In genomic region chr1:76317299-76317913, GRCh38 we compare ENCODE assay signal across 13 cellular contexts.
DNase-seq lines count a peak whose midpoint lies in the region; ATAC-seq and TF ChIP-seq lines count a peak whose summit lies in the region.
"Had no signal": no experiment of that assay in that cellular context is flagged by ENCODE, and none has a peak within 500 bp of the region (broad histone marks: within the 10 kb centered on the region; RNA-seq: fewer than 3 reads in every experiment).

No MANE protein-coding gene starts in this region.

- no peaks in the 10 kb centered on the region for H3K4me1 ChIP-seq in suprapubic skin
- H3K4me1 ChIP-seq: HAP-1 had no signal

- no peaks in the 10 kb centered on the region for H3K9me3 ChIP-seq in suprapubic skin
- H3K9me3 ChIP-seq: HAP-1 had no signal

- no peak overlapping the region for H3K27ac Mint-ChIP-seq in stimulated activated naive CD8-positive, alpha-beta T cell treated with anti-CD3 and anti-CD28 coated beads, Interleukin-15, amount 100 ng/mL, for 72 hours
- H3K27ac Mint-ChIP-seq: CD4-positive, CD25-positive, alpha-beta regulatory T cell had no signal

- ATAC-seq in stimulated activated naive CD8-positive, alpha-beta T cell treated with anti-CD3 and anti-CD28 coated beads, Interleukin-15, amount 100 ng/mL, for 72 hours = peak; percentile 33
- ATAC-seq in stimulated activated naive CD8-positive, alpha-beta T cell treated with anti-CD3 and anti-CD28 coated beads, Interleukin-15, Interleukin-2, amounts not matched to agents 100 U/mL and 50 U/mL, for 24 hours = no peak
- no peak for ATAC-seq in GM19023 (IDR thresholded peaks at IDR 0.05; ENCODE audit: unreplicated experiment)

- TF ChIP-seq POLR2A in suprapubic skin (IDR thresholded peaks at IDR 0.05) = no peak

- no peaks in the 10 kb centered on the region for H3K27me3 Mint-ChIP-seq in stimulated activated naive CD8-positive, alpha-beta T cell treated with anti-CD3 and anti-CD28 coated beads, Interleukin-15, amount 100 ng/mL, for 72 hours
- H3K27me3 Mint-ChIP-seq: CD4-positive, CD25-positive, alpha-beta regulatory T cell had no signal

- H3K4me3 ChIP-seq in retinal pigment epithelial cell (ENCODE audit: low read length) (no peak overlapping the region), suprapubic skin (no peak overlapping the region)
- H3K4me3 ChIP-seq: BLaER1 treated with 17β-estradiol and CSF1 and Interleukin-3, amounts not matched to agents 10 nM and 100 nM; HAP-1 had no signal

- H3K27me3 ChIP-seq in suprapubic skin = no peaks in the 10 kb centered on the region
- H3K27me3 ChIP-seq: BLaER1 treated with 17β-estradiol and CSF1 and Interleukin-3, amounts not matched to agents 10 nM and 100 nM had no signal

- no peaks in the 10 kb centered on the region for H3K9me3 Mint-ChIP-seq in stimulated activated naive CD8-positive, alpha-beta T cell treated with anti-CD3 and anti-CD28 coated beads, Interleukin-15, amount 100 ng/mL, for 72 hours

- no peak for DNase-seq in stimulated activated naive CD8-positive, alpha-beta T cell treated with anti-CD3 and anti-CD28 coated beads, Interleukin-15, amount 100 ng/mL, for 72 hours
- no peak for DNase-seq in stimulated activated naive CD8-positive, alpha-beta T cell treated with anti-CD3 and anti-CD28 coated beads, Interleukin-15, Interleukin-2, amounts not matched to agents 100 U/mL and 50 U/mL, for 24 hours
- DNase-seq in epidermal melanocyte (ENCODE audit: insufficient read length, low spot score) = peak; percentile 27
- DNase-seq in retinal pigment epithelial cell (ENCODE audit: low read depth) = peak; percentile 69
- no peak for DNase-seq in suprapubic skin (ENCODE audit: low spot score in 2 of 2)
- DNase-seq in GF-D8 (lab: John Stamatoyannopoulos, UW) = no peak
- DNase-seq: CD4-positive, CD25-positive, alpha-beta regulatory T cell; DMS 273 treated with DMSO at 0.1 percent for 48 hours had no signal

- no peak for TF ChIP-seq EP300 in suprapubic skin (IDR thresholded peaks at IDR 0.05)

- H3K27ac ChIP-seq in suprapubic skin = no peak overlapping the region
- H3K27ac ChIP-seq: 22Rv1; BLaER1 treated with 17β-estradiol and CSF1 and Interleukin-3, amounts not matched to agents 10 nM and 100 nM; HL-60 had no signal

- WGBS in suprapubic skin = 81% methylated on average over 2 of the region's 2 CpGs

- H3K4me1 Mint-ChIP-seq in stimulated activated naive CD8-positive, alpha-beta T cell treated with anti-CD3 and anti-CD28 coated beads, Interleukin-15, amount 100 ng/mL, for 72 hours = no peaks in the 10 kb centered on the region
- H3K4me1 Mint-ChIP-seq: CD4-positive, CD25-positive, alpha-beta regulatory T cell had no signal

- no peak for TF ChIP-seq CTCF in retinal pigment epithelial cell (conservative IDR thresholded peaks at IDR 0.05; ENCODE audit: low read depth, low read length)
- TF ChIP-seq CTCF in suprapubic skin (IDR thresholded peaks at IDR 0.05) = no peak

- H3K4me3 Mint-ChIP-seq in stimulated activated naive CD8-positive, alpha-beta T cell treated with anti-CD3 and anti-CD28 coated beads, Interleukin-15, amount 100 ng/mL, for 72 hours = no peak overlapping the region
- H3K4me3 Mint-ChIP-seq: CD4-positive, CD25-positive, alpha-beta regulatory T cell had no signal

- no peaks in the 10 kb centered on the region for H3K36me3 ChIP-seq in suprapubic skin
- H3K36me3 ChIP-seq: HAP-1 had no signal

Comparison
In these comparisons a context has a peak if more than half of its experiments do, and no peak if none do; other contexts are left out.
1. DNase-seq: peak in epidermal melanocyte (single experiment) and retinal pigment epithelial cell (single experiment); none in stimulated activated naive CD8-positive, alpha-beta T cell treated with anti-CD3 and anti-CD28 coated beads, Interleukin-15, amount 100 ng/mL, for 72 hours (0 of 2), stimulated activated naive CD8-positive, alpha-beta T cell treated with anti-CD3 and anti-CD28 coated beads, Interleukin-15, Interleukin-2, amounts not matched to agents 100 U/mL and 50 U/mL, for 24 hours (single experiment), suprapubic skin (0 of 2) and GF-D8 (single experiment).